Comparison of ENCODE assay signal across 8 cellular contexts in the genomic region with DNA sequence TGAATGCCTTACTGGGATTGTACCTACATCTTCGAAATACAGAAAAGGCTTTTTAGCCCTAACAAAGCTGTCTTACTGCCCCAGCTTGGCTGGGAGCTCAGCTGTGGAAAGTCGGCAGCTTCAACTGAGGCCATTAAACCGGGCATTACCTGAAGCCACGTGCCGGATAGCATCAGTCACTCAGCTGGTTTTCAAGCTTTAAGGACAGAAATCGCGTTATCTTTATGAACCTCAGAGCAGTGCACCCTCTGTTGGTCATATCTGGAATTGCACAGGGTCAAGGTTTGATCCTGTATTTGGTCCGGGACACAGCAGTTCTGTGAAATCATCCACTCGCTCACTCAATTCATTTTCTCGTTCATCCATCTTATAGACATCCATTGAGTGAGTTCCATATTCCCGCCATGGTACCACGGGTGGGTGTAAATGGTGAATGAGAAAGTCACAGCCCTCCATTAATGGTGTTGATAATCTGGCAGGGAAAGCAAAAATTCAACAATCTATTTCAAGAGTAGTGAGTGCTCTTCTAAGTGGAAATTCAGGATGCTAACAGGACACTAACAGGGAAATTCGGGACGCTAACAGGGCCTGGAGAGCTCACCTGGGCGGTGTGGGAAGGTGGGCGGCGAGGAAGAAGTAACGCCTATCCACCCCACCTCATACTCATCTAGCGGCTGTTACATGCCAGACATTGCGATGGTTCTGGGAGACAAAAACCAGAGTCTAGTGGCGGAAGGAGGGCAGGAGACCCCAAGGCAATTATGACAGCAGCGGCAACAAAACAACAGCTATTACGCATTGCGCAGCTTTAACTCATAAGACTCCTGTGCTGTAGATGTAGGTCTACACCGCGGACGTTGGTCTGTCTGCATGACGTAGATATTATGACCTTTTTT.
DNase-seq lines count a peak whose midpoint lies in the region; ATAC-seq and TF ChIP-seq lines count a peak whose summit lies in the region.

No MANE protein-coding gene starts in this region.

- H3K36me3 Mint-ChIP-seq in WTC11, result no peaks in the 10 kb centered on the region
- no peaks in the 10 kb centered on the region for H3K36me3 Mint-ChIP-seq in memory B cell

- H3K27me3 Mint-ChIP-seq in WTC11 (ENCODE audit: low read depth) (peaks cover 32% of the 10 kb centered on the region), memory B cell (peaks cover 13% of the 10 kb centered on the region)

- ATAC-seq in WTC11, result peak; percentile 51
- ATAC-seq in memory B cell (ENCODE audit: low read depth), result no peak
- no peak for ATAC-seq in GM21381 (IDR thresholded peaks at IDR 0.05; ENCODE audit: unreplicated experiment)

- H3K9me3 Mint-ChIP-seq in WTC11 (no peaks in the 10 kb centered on the region), memory B cell (no peaks in the 10 kb centered on the region)

- DNase-seq in SIG-M5 treated with dmso at 0.1 percent for 504 hours (lab: John Stamatoyannopoulos, UW; ENCODE audit: unreplicated experiment), result peak; percentile 55
- DNase-seq in SIG-M5 (lab: John Stamatoyannopoulos, UW), result no peak
- peak; percentile 50 for DNase-seq in NCI-H1105 treated with DMSO at 0.1 percent for 48 hours (lab: John Stamatoyannopoulos, UW)
- DNase-seq in WTC11 (ENCODE audit: low spot score), result peak; percentile 76
- peak; percentile 30 for DNase-seq in cerebellum (ENCODE audit: low spot score)
- DNase-seq in memory B cell (ENCODE audit: low spot score in 2 of 2), result peak; percentile 61 to 66
- DNase-seq in stimulated activated CD8-positive, alpha-beta memory T cell treated with anti-CD3 and anti-CD28 coated beads, Interleukin-4, amount 100 ng/mL, for 1 hour (ENCODE audit: low read depth in 2 of 2, low spot score in 1 of 2), result peak; percentile 9 to 11

- H3K4me1 Mint-ChIP-seq in WTC11 (peaks cover 10% of the 10 kb centered on the region), memory B cell (no peaks in the 10 kb centered on the region)

- no peak overlapping the region for H3K4me3 Mint-ChIP-seq in WTC11
- no peak overlapping the region for H3K4me3 Mint-ChIP-seq in memory B cell

- CTCF ChIA-PET in WTC11 (lab: Charles Lee), result interaction anchor here (0.5 to 2.3 kb wide), 55 partner anchors 9 to 264 kb away, joined by 3 to 21 read pairs (median 3); a partner anchor contains a TSS

- no peak overlapping the region for H3K27ac Mint-ChIP-seq in WTC11
- no peak overlapping the region for H3K27ac Mint-ChIP-seq in memory B cell

- POLR2A ChIA-PET in WTC11 (lab: Charles Lee), result no interaction called here

- peak; percentile 97 for TF ChIP-seq CTCF in WTC11 (IDR thresholded peaks at IDR 0.05)

TF ChIP-seq in WTC11, 78 proteins besides CTCF, POLR2A, EP300 and RAD21:
- TF ChIP-seq JAZF1 (CRISPR knock-in tag; IDR thresholded peaks at IDR 0.05) (no peak), ZNF416 (CRISPR knock-in tag; IDR thresholded peaks at IDR 0.05) (no peak), ZNF121 (CRISPR knock-in tag; IDR thresholded peaks at IDR 0.05) (0 out of 2 replicates have a peak, but pooled peaks have one; percentile 12), RELA (CRISPR knock-in tag; IDR thresholded peaks at IDR 0.05; ENCODE audit: borderline replicate concordance) (no peak), ETV6 (CRISPR knock-in tag; IDR thresholded peaks at IDR 0.05) (peak; percentile 37; the same call in 1 of the 2 replicates), TP53 (CRISPR knock-in tag; IDR thresholded peaks at IDR 0.05) (0 out of 2 replicates have a peak, but pooled peaks have one; percentile 34), NFE2L1 (CRISPR knock-in tag; IDR thresholded peaks at IDR 0.05) (peak; percentile 72; the same call in 1 of the 2 replicates)
- TF ChIP-seq, protein P1, sequence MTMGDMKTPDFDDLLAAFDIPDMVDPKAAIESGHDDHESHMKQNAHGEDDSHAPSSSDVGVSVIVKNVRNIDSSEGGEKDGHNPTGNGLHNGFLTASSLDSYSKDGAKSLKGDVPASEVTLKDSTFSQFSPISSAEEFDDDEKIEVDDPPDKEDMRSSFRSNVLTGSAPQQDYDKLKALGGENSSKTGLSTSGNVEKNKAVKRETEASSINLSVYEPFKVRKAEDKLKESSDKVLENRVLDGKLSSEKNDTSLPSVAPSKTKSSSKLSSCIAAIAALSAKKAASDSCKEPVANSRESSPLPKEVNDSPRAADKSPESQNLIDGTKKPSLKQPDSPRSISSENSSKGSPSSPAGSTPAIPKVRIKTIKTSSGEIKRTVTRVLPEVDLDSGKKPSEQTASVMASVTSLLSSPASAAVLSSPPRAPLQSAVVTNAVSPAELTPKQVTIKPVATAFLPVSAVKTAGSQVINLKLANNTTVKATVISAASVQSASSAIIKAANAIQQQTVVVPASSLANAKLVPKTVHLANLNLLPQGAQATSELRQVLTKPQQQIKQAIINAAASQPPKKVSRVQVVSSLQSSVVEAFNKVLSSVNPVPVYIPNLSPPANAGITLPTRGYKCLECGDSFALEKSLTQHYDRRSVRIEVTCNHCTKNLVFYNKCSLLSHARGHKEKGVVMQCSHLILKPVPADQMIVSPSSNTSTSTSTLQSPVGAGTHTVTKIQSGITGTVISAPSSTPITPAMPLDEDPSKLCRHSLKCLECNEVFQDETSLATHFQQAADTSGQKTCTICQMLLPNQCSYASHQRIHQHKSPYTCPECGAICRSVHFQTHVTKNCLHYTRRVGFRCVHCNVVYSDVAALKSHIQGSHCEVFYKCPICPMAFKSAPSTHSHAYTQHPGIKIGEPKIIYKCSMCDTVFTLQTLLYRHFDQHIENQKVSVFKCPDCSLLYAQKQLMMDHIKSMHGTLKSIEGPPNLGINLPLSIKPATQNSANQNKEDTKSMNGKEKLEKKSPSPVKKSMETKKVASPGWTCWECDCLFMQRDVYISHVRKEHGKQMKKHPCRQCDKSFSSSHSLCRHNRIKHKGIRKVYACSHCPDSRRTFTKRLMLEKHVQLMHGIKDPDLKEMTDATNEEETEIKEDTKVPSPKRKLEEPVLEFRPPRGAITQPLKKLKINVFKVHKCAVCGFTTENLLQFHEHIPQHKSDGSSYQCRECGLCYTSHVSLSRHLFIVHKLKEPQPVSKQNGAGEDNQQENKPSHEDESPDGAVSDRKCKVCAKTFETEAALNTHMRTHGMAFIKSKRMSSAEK (CRISPR knock-in tag; IDR thresholded peaks at IDR 0.05; ENCODE audit: borderline replicate concordance), result peak; percentile 65; the same call in 1 of the 2 replicates
- TF ChIP-seq, protein P2, sequence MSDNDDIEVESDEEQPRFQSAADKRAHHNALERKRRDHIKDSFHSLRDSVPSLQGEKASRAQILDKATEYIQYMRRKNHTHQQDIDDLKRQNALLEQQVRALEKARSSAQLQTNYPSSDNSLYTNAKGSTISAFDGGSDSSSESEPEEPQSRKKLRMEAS (CRISPR knock-in tag; IDR thresholded peaks at IDR 0.05), result peak; percentile 94
- TF ChIP-seq, protein P3, sequence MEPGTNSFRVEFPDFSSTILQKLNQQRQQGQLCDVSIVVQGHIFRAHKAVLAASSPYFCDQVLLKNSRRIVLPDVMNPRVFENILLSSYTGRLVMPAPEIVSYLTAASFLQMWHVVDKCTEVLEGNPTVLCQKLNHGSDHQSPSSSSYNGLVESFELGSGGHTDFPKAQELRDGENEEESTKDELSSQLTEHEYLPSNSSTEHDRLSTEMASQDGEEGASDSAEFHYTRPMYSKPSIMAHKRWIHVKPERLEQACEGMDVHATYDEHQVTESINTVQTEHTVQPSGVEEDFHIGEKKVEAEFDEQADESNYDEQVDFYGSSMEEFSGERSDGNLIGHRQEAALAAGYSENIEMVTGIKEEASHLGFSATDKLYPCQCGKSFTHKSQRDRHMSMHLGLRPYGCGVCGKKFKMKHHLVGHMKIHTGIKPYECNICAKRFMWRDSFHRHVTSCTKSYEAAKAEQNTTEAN (CRISPR knock-in tag; IDR thresholded peaks at IDR 0.05), result peak; percentile 62; the same call in 1 of the 2 replicates
- TF ChIP-seq, protein P4, sequence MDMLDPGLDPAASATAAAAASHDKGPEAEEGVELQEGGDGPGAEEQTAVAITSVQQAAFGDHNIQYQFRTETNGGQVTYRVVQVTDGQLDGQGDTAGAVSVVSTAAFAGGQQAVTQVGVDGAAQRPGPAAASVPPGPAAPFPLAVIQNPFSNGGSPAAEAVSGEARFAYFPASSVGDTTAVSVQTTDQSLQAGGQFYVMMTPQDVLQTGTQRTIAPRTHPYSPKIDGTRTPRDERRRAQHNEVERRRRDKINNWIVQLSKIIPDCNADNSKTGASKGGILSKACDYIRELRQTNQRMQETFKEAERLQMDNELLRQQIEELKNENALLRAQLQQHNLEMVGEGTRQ (CRISPR knock-in tag; IDR thresholded peaks at IDR 0.05), result peak; percentile 45; the same call in 1 of the 2 replicates
- TF ChIP-seq, protein P5, sequence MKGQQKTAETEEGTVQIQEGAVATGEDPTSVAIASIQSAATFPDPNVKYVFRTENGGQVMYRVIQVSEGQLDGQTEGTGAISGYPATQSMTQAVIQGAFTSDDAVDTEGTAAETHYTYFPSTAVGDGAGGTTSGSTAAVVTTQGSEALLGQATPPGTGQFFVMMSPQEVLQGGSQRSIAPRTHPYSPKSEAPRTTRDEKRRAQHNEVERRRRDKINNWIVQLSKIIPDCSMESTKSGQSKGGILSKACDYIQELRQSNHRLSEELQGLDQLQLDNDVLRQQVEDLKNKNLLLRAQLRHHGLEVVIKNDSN (CRISPR knock-in tag; IDR thresholded peaks at IDR 0.05), result peak; percentile 60
- TF ChIP-seq, protein P6, sequence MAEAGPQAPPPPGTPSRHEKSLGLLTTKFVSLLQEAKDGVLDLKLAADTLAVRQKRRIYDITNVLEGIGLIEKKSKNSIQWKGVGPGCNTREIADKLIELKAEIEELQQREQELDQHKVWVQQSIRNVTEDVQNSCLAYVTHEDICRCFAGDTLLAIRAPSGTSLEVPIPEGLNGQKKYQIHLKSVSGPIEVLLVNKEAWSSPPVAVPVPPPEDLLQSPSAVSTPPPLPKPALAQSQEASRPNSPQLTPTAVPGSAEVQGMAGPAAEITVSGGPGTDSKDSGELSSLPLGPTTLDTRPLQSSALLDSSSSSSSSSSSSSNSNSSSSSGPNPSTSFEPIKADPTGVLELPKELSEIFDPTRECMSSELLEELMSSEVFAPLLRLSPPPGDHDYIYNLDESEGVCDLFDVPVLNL (CRISPR knock-in tag; IDR thresholded peaks at IDR 0.05; ENCODE audit: borderline replicate concordance, low read depth), result no peak
